ENCODE assay signal across 8 cellular contexts in the genomic region with DNA sequence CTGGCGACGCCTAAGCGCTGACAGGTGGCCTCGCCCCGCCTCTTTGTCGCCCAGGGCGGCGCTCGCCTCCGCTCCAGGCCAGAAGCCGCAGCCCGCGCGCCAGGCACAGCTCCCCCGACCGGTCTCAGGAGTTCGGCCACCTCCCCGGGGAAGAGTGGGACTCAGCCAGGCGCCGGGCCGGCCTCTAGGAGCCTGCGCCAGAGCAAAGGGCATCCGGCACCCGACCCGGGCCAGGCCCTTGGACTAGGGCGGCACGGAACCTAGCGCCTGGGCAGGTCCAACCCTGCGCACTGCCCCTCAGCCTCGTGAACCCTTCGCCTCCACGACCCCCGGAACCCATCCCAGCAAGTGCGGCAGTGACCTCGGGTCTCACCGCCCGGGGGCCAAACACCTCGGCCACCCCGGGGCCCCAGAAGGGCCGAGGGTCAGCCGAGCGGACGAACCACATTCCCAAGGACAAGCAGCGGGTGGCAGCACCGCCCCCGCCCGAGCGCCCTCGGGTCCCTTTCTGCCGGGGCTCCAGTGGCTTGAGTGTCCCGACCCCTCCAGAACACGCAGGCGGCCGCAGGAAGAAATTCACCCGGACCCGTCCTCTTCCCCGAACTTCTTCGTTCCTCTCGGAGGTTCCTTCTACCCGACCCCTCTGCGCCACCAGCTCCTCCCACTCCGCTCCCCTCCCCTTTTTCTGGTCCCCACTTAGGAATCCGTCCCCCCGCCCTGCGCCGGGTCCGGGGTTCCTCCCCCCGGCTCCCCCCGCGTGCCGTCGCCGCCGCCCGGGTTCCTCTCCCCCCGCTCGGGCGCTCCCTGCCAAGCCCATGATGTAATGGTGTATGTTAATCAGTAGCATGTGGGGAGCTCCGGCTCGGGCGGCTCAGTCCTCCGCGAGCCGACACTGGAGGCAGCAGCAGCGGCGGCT. TPM values are rescaled to one million over a fixed set of nuclear protein-coding genes. Genes with fewer than 3 reads are reported as not detected.
A peak's percentile ranks its signal among the peaks of the same experiment; 100 is the strongest.
DNase-seq lines count a peak whose midpoint lies in the region; ATAC-seq, FAIRE-seq and TF ChIP-seq lines count a peak whose summit lies in the region.

No MANE protein-coding gene starts in this region.

- no peak overlapping the region for H2AFZ ChIP-seq in neural cell (ENCODE audit: low read depth, low read length)

- TF ChIP-seq CTCF in fibroblast of villous mesenchyme (IDR thresholded peaks at IDR 0.05; ENCODE audit: insufficient read depth, low read depth, low read length): no peak
- no peak for TF ChIP-seq CTCF in neural cell (IDR thresholded peaks at IDR 0.05; ENCODE audit: poor library complexity, severe bottlenecking)

- peak overlapping the region; percentile 62 for H3K4me2 ChIP-seq in neural cell (ENCODE audit: low read length)

- peaks cover 6% of the 10 kb centered on the region for H3F3A ChIP-seq in neural cell (ENCODE audit: insufficient read depth, low read length, poor library complexity, severe bottlenecking)

- H3K79me2 ChIP-seq in neural cell (replicated peaks; ENCODE audit: insufficient read depth, low read length): no peaks in the 10 kb centered on the region

- no peak for FAIRE-seq in RCC 7860 (lab: Jason Lieb, UNC)

- no peaks in the 10 kb centered on the region for H3K36me3 ChIP-seq in neural cell (ENCODE audit: insufficient read depth, low read length)

- no peaks in the 10 kb centered on the region for H3K9me2 ChIP-seq in neural cell (ENCODE audit: insufficient read depth, low read length)

- no peaks in the 10 kb centered on the region for H4K20me1 ChIP-seq in neural cell (ENCODE audit: insufficient read depth)

- ATAC-seq in GM21367 (IDR thresholded peaks at IDR 0.05; ENCODE audit: unreplicated experiment): peak; percentile 42

- H3K4me3 ChIP-seq in fibroblast of villous mesenchyme (ENCODE audit: low read depth, low read length) (peak overlapping the region; percentile 76), neural cell (ENCODE audit: low read length) (peak overlapping the region; percentile 90)

- H3K27ac ChIP-seq in neural cell (ENCODE audit: low read length): no peak overlapping the region

- peak; percentile 55 for DNase-seq in DMS 273 treated with DMSO at 0.1 percent for 48 hours (lab: John Stamatoyannopoulos, UW)
- DNase-seq in HT1080 (ENCODE audit: low read depth): peak; percentile 66
- peak; percentile 72 for DNase-seq in RCC 7860 (ENCODE audit: low spot score)
- DNase-seq in activated gamma-delta T cell (lab: John Stamatoyannopoulos, UW): peak; percentile 54
- DNase-seq in fibroblast of villous mesenchyme (ENCODE audit: low read depth): peak; percentile 92
- DNase-seq in stromal cell of bone marrow (ENCODE audit: low read depth): peak; percentile 87

- no peak for TF ChIP-seq RAD21 in neural cell (conservative IDR thresholded peaks at IDR 0.05)

- no peak for TF ChIP-seq EP300 in neural cell (conservative IDR thresholded peaks at IDR 0.05; ENCODE audit: poor library complexity, severe bottlenecking)

- peak overlapping the region; percentile 64 for H3K9ac ChIP-seq in neural cell (ENCODE audit: low read length)

- H3K9me3 ChIP-seq in neural cell (ENCODE audit: low read length): no peaks in the 10 kb centered on the region

- H3K27me3 ChIP-seq in neural cell (ENCODE audit: insufficient read depth, low read depth, low read length): peaks cover 28% of the 10 kb centered on the region

TF ChIP-seq in neural cell, 6 proteins besides CTCF, POLR2A, EP300 and RAD21:
- TF ChIP-seq TAF1 (IDR thresholded peaks at IDR 0.05; ENCODE audit: low read depth): peak; percentile 53
- TF ChIP-seq POLR2AphosphoS5 (IDR thresholded peaks at IDR 0.05): peak; percentile 31
- no peak for TF ChIP-seq SMC3 (conservative IDR thresholded peaks at IDR 0.05; ENCODE audit: poor library complexity)
- peak; percentile 44 for TF ChIP-seq EZH2 (IDR thresholded peaks at IDR 0.05; ENCODE audit: borderline replicate concordance, insufficient read depth, low read length, poor library complexity, severe bottlenecking)
TF ChIP-seq in neural cell: peak in this region for 3.

RNA-seq across cellular contexts. Expression of a gene that starts 1.4 kb away (rescaled TPM):
- total RNA-seq in HT1080 (2014; rRNA removed; shearing (Covaris generic)): 10.0 and 16.3 TPM in 2 replicates
- polyA plus RNA-seq in HT1080 (2015; cell fraction: cytosol; rRNA removed): 8.8 and 10.6 TPM in 2 replicates
- polyA plus RNA-seq in HT1080 (2015; cell fraction: nucleus; rRNA removed): 29.2 and 29.6 TPM in 2 replicates
- 43.5 and 61.3 TPM in 2 replicates for total RNA-seq in fibroblast of villous mesenchyme
- polyA plus RNA-seq in neural cell: 0.66 and 1.0 TPM in 2 replicates
- 3.7 TPM in 2 replicates for polyA minus RNA-seq in neural cell

RNA-seq across cellular contexts. Expression of a gene that starts 55.8 kb away (rescaled TPM):
- total RNA-seq in HT1080 (2014; rRNA removed; shearing (Covaris generic)): 6.3 and 8.5 TPM in 2 replicates
- 8.3 and 8.9 TPM in 2 replicates for polyA plus RNA-seq in HT1080 (2015; cell fraction: cytosol; rRNA removed)
- 7.8 and 8.3 TPM in 2 replicates for polyA plus RNA-seq in HT1080 (2015; cell fraction: nucleus; rRNA removed)
- total RNA-seq in fibroblast of villous mesenchyme: 12.2 and 17.3 TPM in 2 replicates
- 30.0 and 31.0 TPM in 2 replicates for polyA plus RNA-seq in neural cell
- 13.4 and 19.0 TPM in 2 replicates for polyA minus RNA-seq in neural cell
